In genomic region chr6:20814494-20814893, GRCh38 we compare ENCODE assay signal across 21 cellular contexts.
DNase-seq lines count a peak whose midpoint lies in the region; FAIRE-seq and TF ChIP-seq lines count a peak whose summit lies in the region.
"Had no signal": no experiment of that assay in that cellular context is flagged by ENCODE, and none has a peak within 500 bp of the region (broad histone marks: within the 10 kb centered on the region; RNA-seq: fewer than 3 reads in every experiment).

No MANE protein-coding gene starts in this region.

- TF ChIP-seq CTCF in D721Med (IDR thresholded peaks at IDR 0.05; ENCODE audit: insufficient read depth, missing control alignments) (no peak), astrocyte (IDR thresholded peaks at IDR 0.05; ENCODE audit: insufficient read depth, low read depth, low read length) (no peak), fibroblast of villous mesenchyme (IDR thresholded peaks at IDR 0.05; ENCODE audit: insufficient read depth, low read depth, low read length) (no peak), smooth muscle cell (IDR thresholded peaks at IDR 0.05; ENCODE audit: borderline replicate concordance, insufficient read depth, poor library complexity, severe bottlenecking) (no peak)

- H3K9ac ChIP-seq in astrocyte (ENCODE audit: low read length) (no peak overlapping the region), smooth muscle cell (ENCODE audit: low read depth) (no peak overlapping the region)
- H3K9ac ChIP-seq: BLaER1 treated with 17β-estradiol and CSF1 and Interleukin-3, amounts not matched to agents 10 nM and 100 nM had no signal

- POLR2A ChIA-PET in activated CD4-positive, alpha-beta memory T cell treated with anti-CD3 and anti-CD28 coated beads for 36 hours (lab: Charles Lee), result no interaction called here

- peaks cover 55% of the 10 kb centered on the region for H3K4me1 Mint-ChIP-seq in astrocyte (ENCODE audit: low read depth, unreplicated experiment)
- H3K4me1 Mint-ChIP-seq in activated CD4-positive, alpha-beta memory T cell treated with anti-CD3 and anti-CD28 coated beads for 36 hours (ENCODE audit: low read depth), result no peaks in the 10 kb centered on the region

- H3K27ac Mint-ChIP-seq in astrocyte (ENCODE audit: unreplicated experiment), result peak overlapping the region; percentile 70
- no peak overlapping the region for H3K27ac Mint-ChIP-seq in activated CD4-positive, alpha-beta memory T cell treated with anti-CD3 and anti-CD28 coated beads for 36 hours
- H3K27ac Mint-ChIP-seq: CD8-positive, alpha-beta memory T cell; H9; IgD-negative memory B cell had no signal

- peak; percentile 11 for FAIRE-seq in D721Med (lab: Jason Lieb, UNC)
- FAIRE-seq in astrocyte (lab: Jason Lieb, UNC), result no peak
- no peak for FAIRE-seq in RCC 7860 (lab: Jason Lieb, UNC)

- WGBS in smooth muscle cell (ENCODE audit: low lambda C conversion rate), result 92% methylated on average over 4 of the region's 4 CpGs

- intact Hi-C loops in activated CD4-positive, alpha-beta memory T cell treated with anti-CD3 and anti-CD28 coated beads for 36 hours (cut with micrococcal nuclease), result no loop called here

- H3K36me3 ChIP-seq in astrocyte (ENCODE audit: insufficient read depth, low read length) (no peaks in the 10 kb centered on the region), smooth muscle cell (ENCODE audit: low read depth) (no peaks in the 10 kb centered on the region)
- H3K36me3 ChIP-seq: MG63 had no signal

- H2AFZ ChIP-seq in astrocyte (ENCODE audit: low read depth, low read length) (no peak overlapping the region), smooth muscle cell (ENCODE audit: low read depth) (no peak overlapping the region)

- H3K79me2 ChIP-seq in astrocyte (ENCODE audit: insufficient read depth, low read length), result no peaks in the 10 kb centered on the region
- no peaks in the 10 kb centered on the region for H3K79me2 ChIP-seq in smooth muscle cell (ENCODE audit: low read depth)

- no peaks in the 10 kb centered on the region for H3K9me3 Mint-ChIP-seq in astrocyte (ENCODE audit: unreplicated experiment)
- H3K9me3 Mint-ChIP-seq in activated CD4-positive, alpha-beta memory T cell treated with anti-CD3 and anti-CD28 coated beads for 36 hours, result no peaks in the 10 kb centered on the region
- H3K9me3 Mint-ChIP-seq: H9 had no signal

- H3F3A ChIP-seq in smooth muscle cell (ENCODE audit: low read depth), result peaks cover under 1% of the 10 kb centered on the region

- H3K27me3 Mint-ChIP-seq in astrocyte (ENCODE audit: low read depth, unreplicated experiment), result no peaks in the 10 kb centered on the region
- no peaks in the 10 kb centered on the region for H3K27me3 Mint-ChIP-seq in activated CD4-positive, alpha-beta memory T cell treated with anti-CD3 and anti-CD28 coated beads for 36 hours
- H3K27me3 Mint-ChIP-seq: CD8-positive, alpha-beta memory T cell; IgD-negative memory B cell had no signal

- DNase-seq in D721Med (ENCODE audit: insufficient read length, low spot score), result no peak
- no peak for DNase-seq in astrocyte (ENCODE audit: low read depth)
- DNase-seq in fibroblast of villous mesenchyme (ENCODE audit: low read depth), result peak; percentile 16
- DNase-seq in smooth muscle cell (lab: John Stamatoyannopoulos, UW; ENCODE audit: unreplicated experiment), result no peak
- no peak for DNase-seq in RCC 7860 (ENCODE audit: low spot score)
- no peak for DNase-seq in SKM-1 treated with dmso at 0.1 percent for 144 hours (lab: John Stamatoyannopoulos, UW; ENCODE audit: unreplicated experiment)
- DNase-seq in activated CD4-positive, alpha-beta memory T cell treated with anti-CD3 and anti-CD28 coated beads for 36 hours, result no peak
- DNase-seq: CD8-positive, alpha-beta memory T cell; DND-41; H9; Kasumi-1; MG63; NCI-H1048; NCI-H2081 treated with DMSO at 0.1 percent for 48 hours; NCI-H510A; NCI-H774; OCI-M1; SHP77 had no signal

- H4K20me1 ChIP-seq in astrocyte (ENCODE audit: insufficient read depth, low read length), result no peaks in the 10 kb centered on the region
- no peaks in the 10 kb centered on the region for H4K20me1 ChIP-seq in smooth muscle cell (ENCODE audit: low read depth)
- H4K20me1 ChIP-seq: BLaER1 treated with 17β-estradiol and CSF1 and Interleukin-3, amounts not matched to agents 10 nM and 100 nM had no signal

- H3K4me3 Mint-ChIP-seq in astrocyte (ENCODE audit: unreplicated experiment), result no peak overlapping the region
- H3K4me3 Mint-ChIP-seq in activated CD4-positive, alpha-beta memory T cell treated with anti-CD3 and anti-CD28 coated beads for 36 hours, result no peak overlapping the region
- H3K4me3 Mint-ChIP-seq: CD8-positive, alpha-beta memory T cell; H9; IgD-negative memory B cell had no signal

- H3K4me2 ChIP-seq in astrocyte (ENCODE audit: low read length) (no peak overlapping the region), smooth muscle cell (no peak overlapping the region)
- H3K4me2 ChIP-seq: BLaER1 treated with 17β-estradiol and CSF1 and Interleukin-3, amounts not matched to agents 10 nM and 100 nM had no signal

- no peaks in the 10 kb centered on the region for H3K36me3 Mint-ChIP-seq in astrocyte (ENCODE audit: low read depth, unreplicated experiment)
- H3K36me3 Mint-ChIP-seq in activated CD4-positive, alpha-beta memory T cell treated with anti-CD3 and anti-CD28 coated beads for 36 hours, result peaks cover 18% of the 10 kb centered on the region

- no peak overlapping the region for H3K27ac ChIP-seq in astrocyte (ENCODE audit: low read depth, low read length)
- peak overlapping the region; percentile 13 for H3K27ac ChIP-seq in smooth muscle cell (ENCODE audit: low read depth)
- H3K27ac ChIP-seq: BLaER1 treated with 17β-estradiol and CSF1 and Interleukin-3, amounts not matched to agents 10 nM and 100 nM; HL-60 had no signal

- H3K4me1 ChIP-seq in astrocyte (ENCODE audit: insufficient read depth, low read length) (peaks cover 8% of the 10 kb centered on the region), smooth muscle cell (ENCODE audit: low read depth) (peaks cover 11% of the 10 kb centered on the region)
- H3K4me1 ChIP-seq: BLaER1 treated with 17β-estradiol and CSF1 and Interleukin-3, amounts not matched to agents 10 nM and 100 nM had no signal

- no peaks in the 10 kb centered on the region for H3K27me3 ChIP-seq in astrocyte (ENCODE audit: insufficient read depth, low read length)
- H3K27me3 ChIP-seq in smooth muscle cell (ENCODE audit: low read depth), result no peaks in the 10 kb centered on the region
- H3K27me3 ChIP-seq: BLaER1 treated with 17β-estradiol and CSF1 and Interleukin-3, amounts not matched to agents 10 nM and 100 nM; MG63 had no signal

- H3K4me3 ChIP-seq in astrocyte (ENCODE audit: insufficient read depth, low read depth, low read length) (no peak overlapping the region), fibroblast of villous mesenchyme (ENCODE audit: low read depth, low read length) (no peak overlapping the region), smooth muscle cell (no peak overlapping the region)
- H3K4me3 ChIP-seq: BLaER1 treated with 17β-estradiol and CSF1 and Interleukin-3, amounts not matched to agents 10 nM and 100 nM; MG63 had no signal

- CTCF ChIA-PET in activated CD4-positive, alpha-beta memory T cell treated with anti-CD3 and anti-CD28 coated beads for 36 hours (lab: Charles Lee), result no interaction called here

- H3K9me3 ChIP-seq in astrocyte (ENCODE audit: insufficient read depth, low read depth, low read length) (no peaks in the 10 kb centered on the region), smooth muscle cell (replicated peaks; ENCODE audit: low read depth) (no peaks in the 10 kb centered on the region)
- H3K9me3 ChIP-seq: MG63 had no signal
